Comparison of ENCODE assay signal across 12 cellular contexts in the genomic region with DNA sequence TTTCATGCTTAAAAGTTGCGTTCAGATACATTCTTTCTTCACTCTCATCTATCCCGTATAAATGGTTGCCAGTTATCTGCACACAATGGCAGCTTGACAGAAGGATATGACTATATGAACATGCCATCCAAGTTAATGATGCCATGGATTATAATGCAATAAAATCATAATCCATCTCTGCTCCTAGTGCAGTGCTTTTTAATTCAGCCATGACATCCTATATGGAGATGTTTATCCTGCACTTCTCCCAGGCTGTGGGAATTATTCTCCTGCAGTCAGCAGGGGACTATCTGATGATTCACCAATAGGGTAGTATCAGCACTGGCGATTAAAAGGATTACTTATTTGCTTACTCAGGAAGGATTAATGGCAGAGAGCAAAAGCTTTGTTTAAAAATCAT.
DNase-seq lines count a peak whose midpoint lies in the region; ATAC-seq, FAIRE-seq and TF ChIP-seq lines count a peak whose summit lies in the region.
"Had no signal": no experiment of that assay in that cellular context is flagged by ENCODE, and none has a peak within 500 bp of the region (broad histone marks: within the 10 kb centered on the region; RNA-seq: fewer than 3 reads in every experiment).

No MANE protein-coding gene starts in this region.

- no peak overlapping the region for H3K4me3 ChIP-seq in bronchial epithelial cell (ENCODE audit: low read depth, low read length)
- H3K4me3 ChIP-seq: GM23338 had no signal

- no peak for ATAC-seq in HG02610 (IDR thresholded peaks at IDR 0.05; ENCODE audit: unreplicated experiment)
- ATAC-seq: activated CD4-positive, CD25-positive, alpha-beta regulatory T cell treated with anti-CD3 and anti-CD28 coated beads, Interleukin-2, amount 50 U/mL, for 24 hours; GM23338 had no signal

- no peaks in the 10 kb centered on the region for H3K27me3 ChIP-seq in bronchial epithelial cell (ENCODE audit: control insufficient read depth, insufficient read depth, low read length)

- no peak for TF ChIP-seq CTCF in bronchial epithelial cell (IDR thresholded peaks at IDR 0.05; ENCODE audit: insufficient read depth, low read length, severe bottlenecking)

- no peaks in the 10 kb centered on the region for H3K36me3 ChIP-seq in bronchial epithelial cell (ENCODE audit: control insufficient read depth, insufficient read depth, low read length)

- no peak for FAIRE-seq in bronchial epithelial cell (lab: Jason Lieb, UNC)

- peak; percentile 76 for DNase-seq in D341Med (ENCODE audit: low spot score)
- peak; percentile 98 for DNase-seq in NCI-H146 (lab: John Stamatoyannopoulos, UW)
- DNase-seq in bronchial epithelial cell (ENCODE audit: low read depth), result peak; percentile 46
- peak; percentile 24 for DNase-seq in mucosa of gallbladder (ENCODE audit: low spot score)
- DNase-seq in hypothalamus (lab: John Stamatoyannopoulos, UW), result no peak
- no peak for DNase-seq in HPDE6-E6E7 (ENCODE audit: extremely low spot score)
- DNase-seq in NCI-H2227 treated with DMSO at 0.1 percent for 48 hours (lab: John Stamatoyannopoulos, UW), result no peak
- DNase-seq: CD4-positive, CD25-positive, alpha-beta regulatory T cell; SHP77 had no signal

Comparison
In these comparisons a context has a peak if more than half of its experiments do, and no peak if none do; other contexts are left out.
1. DNase-seq: peak in D341Med (single experiment), NCI-H146 (single experiment), bronchial epithelial cell (single experiment) and mucosa of gallbladder (single experiment); none in hypothalamus (0 of 51), HPDE6-E6E7 (single experiment) and NCI-H2227 treated with DMSO at 0.1 percent for 48 hours (single experiment).